ENCODE assay signal across 9 cellular contexts in genomic region chr16:29975811-29976511, GRCh38. TPM values are rescaled to one million over a fixed set of nuclear protein-coding genes. Genes with fewer than 3 reads are reported as not detected.
DNase-seq lines count a peak whose midpoint lies in the region; ATAC-seq, FAIRE-seq and TF ChIP-seq lines count a peak whose summit lies in the region.
"Had no signal": no experiment of that assay in that cellular context is flagged by ENCODE, and none has a peak within 500 bp of the region (broad histone marks: within the 10 kb centered on the region; RNA-seq: fewer than 3 reads in every experiment).

No MANE protein-coding gene starts in this region.

- peak overlapping the region; percentile 89 to 98 (median 96) for H3K4me3 ChIP-seq in fibroblast of lung (replicated peaks in 1 of 4; ENCODE audit: control extremely low read depth in 1 of 4, insufficient read depth in 1 of 4, low read depth in 3 of 4, low read length in 4 of 4)
- H3K4me3 ChIP-seq in retinal pigment epithelial cell (ENCODE audit: low read length) = peak overlapping the region; percentile 94
- H3K4me3 ChIP-seq in lower leg skin (ENCODE audit: low read depth, poor library complexity, severe bottlenecking) = no peak overlapping the region

- no peaks in the 10 kb centered on the region for H3K9me3 Mint-ChIP-seq in T-cell

- no peaks in the 10 kb centered on the region for H3K27me3 Mint-ChIP-seq in T-cell

- CTCF ChIA-PET in T-cell (lab: Charles Lee) = interaction anchor here in 1 of 2 donors (0.6 to 3.9 kb wide), 2 partner anchors 14 to 127 kb away, joined by 3 to 22 read pairs; partner anchors contain the start of gene TMEM219

- no peaks in the 10 kb centered on the region for H3K9me3 ChIP-seq in fibroblast of lung (ENCODE audit: control insufficient read depth, insufficient read depth, low read depth, low read length)

- H3K27me3 ChIP-seq in fibroblast of lung (ENCODE audit: control insufficient read depth, insufficient read depth, low read length) = no peaks in the 10 kb centered on the region

- H3K4me1 Mint-ChIP-seq in T-cell = peaks cover 23 to 41% (median 36%) of the 10 kb centered on the region in 3 donors

- POLR2A ChIA-PET in T-cell (lab: Charles Lee) = interaction anchor here in 1 of 2 donors (0.5 kb wide), 1 partner anchor 42 kb away, joined by 6 read pairs; no protein-coding TSS in a partner anchor

- peak overlapping the region; percentile 95 for H3K4me2 ChIP-seq in fibroblast of lung (ENCODE audit: extremely low read depth, insufficient read depth, low read length)

- intact Hi-C loops in lower leg skin (cut with DNase I; ENCODE audit: low total_unique reads) = no loop called here

- TF ChIP-seq POLR2A in lower leg skin (IDR thresholded peaks at IDR 0.05) = no peak

- H3K27ac Mint-ChIP-seq in T-cell = peak overlapping the region; percentile 83 to 93

- H3K36me3 Mint-ChIP-seq in T-cell = peaks cover 23% of the 10 kb centered on the region

- peaks cover 48% of the 10 kb centered on the region for H3K79me2 ChIP-seq in fibroblast of lung (ENCODE audit: control insufficient read depth, insufficient read depth, low read length)

- 21 to 23% methylated on average over 6 of the region's 6 CpGs for WGBS in lower leg skin, 2 donors

- H3K4me1 ChIP-seq in fibroblast of lung (ENCODE audit: control insufficient read depth, extremely low read depth, insufficient read depth, low read length) = peaks cover 9% of the 10 kb centered on the region

- H4K20me1 ChIP-seq in fibroblast of lung (ENCODE audit: control insufficient read depth, extremely low read depth, insufficient read depth, low read length) = peaks cover 3% of the 10 kb centered on the region

- DNase-seq in GM10266 (ENCODE audit: extremely low spot score) = no peak
- DNase-seq in T-cell = no peak
- DNase-seq in fibroblast of lung (ENCODE audit: low read depth in 2 of 2) = no peak
- DNase-seq in retinal pigment epithelial cell (ENCODE audit: low read depth) = no peak
- no peak for DNase-seq in GM13976 (ENCODE audit: low spot score)
- no peak for DNase-seq in lower leg skin (ENCODE audit: low spot score in 2 of 2)
- no peak for DNase-seq in HTR-8/SVneo (ENCODE audit: insufficient read length, low spot score)
- DNase-seq: activated CD4-positive, alpha-beta T cell treated with anti-CD3 and anti-CD28 coated beads, Interleukin-2, amount 50 U/mL, for 1 hour had no signal

- no peak overlapping the region for H3K27ac ChIP-seq in fibroblast of lung (ENCODE audit: insufficient read depth, low read length)

- H3K9ac ChIP-seq in fibroblast of lung (ENCODE audit: insufficient read depth, low read length) = no peak overlapping the region

- TF ChIP-seq CTCF in GM10266 (IDR thresholded peaks at IDR 0.05; ENCODE audit: control insufficient read depth, insufficient read depth, low read depth, missing control alignments) (peak; percentile 7), fibroblast of lung (conservative IDR thresholded peaks at IDR 0.05 in 1 of 2, IDR thresholded peaks at IDR 0.05 in 1 of 2; ENCODE audit: low read depth in 1 of 2, low read length in 2 of 2) (no peak), retinal pigment epithelial cell (conservative IDR thresholded peaks at IDR 0.05; ENCODE audit: low read depth, low read length) (no peak), GM13976 (IDR thresholded peaks at IDR 0.05; ENCODE audit: borderline replicate concordance, control extremely low read depth, extremely low read depth, insufficient read depth, missing control alignments) (no peak), lower leg skin (IDR thresholded peaks at IDR 0.05) (no peak)

- ATAC-seq in T-cell (replicated peaks in 1 of 4) (no peak), GM18511 (IDR thresholded peaks at IDR 0.05; ENCODE audit: unreplicated experiment) (no peak)

- H2AFZ ChIP-seq in fibroblast of lung (ENCODE audit: low read length) = no peak overlapping the region

- in situ Hi-C loops in GM13976 (cut with MboI; ENCODE audit: low sequenced_read_pairs, unreplicated experiment) = loop anchor here (10.0 kb wide), 1 partner anchor 61 kb away; no protein-coding TSS in a partner anchor

- H3K4me3 Mint-ChIP-seq in T-cell = peak overlapping the region; percentile 85 to 97 (median 90)

- FAIRE-seq in HTR-8/SVneo (lab: Jason Lieb, UNC) = no peak

- peaks cover 23% of the 10 kb centered on the region for H3K36me3 ChIP-seq in fibroblast of lung (ENCODE audit: control insufficient read depth, insufficient read depth, low read length)

RNA-seq across cellular contexts. Expression of gene TAOK2, which starts 2.3 kb away (rescaled TPM):
- total RNA-seq in T-cell = 10 to 100 TPM; 26.1 to 58.3 (median 55.9) TPM
- 36.5 and 41.3 TPM in 2 replicates for total RNA-seq in fibroblast of lung
- polyA plus RNA-seq in fibroblast of lung = 12.3 and 14.3 TPM in 2 replicates
- 20.8 and 21.5 TPM in 2 replicates for polyA plus RNA-seq in fibroblast of lung (2012)
- 22.6 and 30.5 TPM in 2 replicates for polyA minus RNA-seq in fibroblast of lung (ENCODE audit: low replicate concordance)
- 10 to 100 TPM; 35.5 to 47.9 (median 38.1) TPM for total RNA-seq in lower leg skin

RNA-seq across cellular contexts. Expression of gene TMEM219, which starts 14.1 kb away (rescaled TPM):
- 10 to 100 TPM; 66.7 to 93.9 (median 80.4) TPM for total RNA-seq in T-cell
- total RNA-seq in fibroblast of lung = 80.6 and 100 TPM in 2 replicates
- 79.4 and 86.3 TPM in 2 replicates for polyA plus RNA-seq in fibroblast of lung
- 121 and 137 TPM in 2 replicates for polyA plus RNA-seq in fibroblast of lung (2012)
- 188 and 236 TPM in 2 replicates for polyA minus RNA-seq in fibroblast of lung (ENCODE audit: low replicate concordance)
- 100 to 1,000 TPM; 118 to 143 (median 130) TPM for total RNA-seq in lower leg skin

RNA-seq across cellular contexts. Expression of gene HIRIP3, which starts 19.5 kb away (rescaled TPM):
- 10 to 100 TPM; 15.0 to 22.8 (median 20.3) TPM for total RNA-seq in T-cell
- total RNA-seq in fibroblast of lung = 5.6 and 7.9 TPM in 2 replicates
- 3.0 and 7.2 TPM in 2 replicates for polyA plus RNA-seq in fibroblast of lung
- polyA plus RNA-seq in fibroblast of lung (2012) = 5.7 and 14.8 TPM in 2 replicates
- 6.8 and 7.4 TPM in 2 replicates for polyA minus RNA-seq in fibroblast of lung (ENCODE audit: low replicate concordance)
- total RNA-seq in lower leg skin = 10 to 100 TPM; 13.7 to 28.9 (median 21.5) TPM

RNA-seq across cellular contexts. Expression of gene INO80E, which starts 20.1 kb away (rescaled TPM):
- total RNA-seq in T-cell (100 to 1,000 TPM in 3 of 5 donors, 10 to 100 TPM in 2; 84.8 to 152 (median 128) TPM), fibroblast of lung (16.3 and 18.5 TPM in 2 replicates), lower leg skin (100 to 1,000 TPM in 1 of 4 donors, 10 to 100 TPM in 3; 40.9 to 157 (median 61.8) TPM)
- 21.9 and 37.1 TPM in 2 replicates for polyA plus RNA-seq in fibroblast of lung
- 41.6 and 62.5 TPM in 2 replicates for polyA plus RNA-seq in fibroblast of lung (2012)
- polyA minus RNA-seq in fibroblast of lung (ENCODE audit: low replicate concordance) = 10.7 and 15.9 TPM in 2 replicates

RNA-seq across cellular contexts. Expression of gene DOC2A, which starts 34.9 kb away (rescaled TPM):
- under 1 TPM in 4 of 5 donors, not detected in 1; 0.15 to 0.38 (median 0.26) TPM for total RNA-seq in T-cell
- 0.26 and 0.33 TPM in 2 replicates for total RNA-seq in fibroblast of lung
- 0.03 TPM in 1 of 2 replicates, not detected in the other for polyA plus RNA-seq in fibroblast of lung
- not detected in 2 replicates for polyA plus RNA-seq in fibroblast of lung (2012)
- polyA minus RNA-seq in fibroblast of lung (ENCODE audit: low replicate concordance) = not detected in 2 replicates
- total RNA-seq in lower leg skin = 1 to 10 TPM in 1 of 4 donors, under 1 TPM in 2, not detected in 1; 0.21 to 2.6 (median 0.69) TPM
